In the genomic region with DNA sequence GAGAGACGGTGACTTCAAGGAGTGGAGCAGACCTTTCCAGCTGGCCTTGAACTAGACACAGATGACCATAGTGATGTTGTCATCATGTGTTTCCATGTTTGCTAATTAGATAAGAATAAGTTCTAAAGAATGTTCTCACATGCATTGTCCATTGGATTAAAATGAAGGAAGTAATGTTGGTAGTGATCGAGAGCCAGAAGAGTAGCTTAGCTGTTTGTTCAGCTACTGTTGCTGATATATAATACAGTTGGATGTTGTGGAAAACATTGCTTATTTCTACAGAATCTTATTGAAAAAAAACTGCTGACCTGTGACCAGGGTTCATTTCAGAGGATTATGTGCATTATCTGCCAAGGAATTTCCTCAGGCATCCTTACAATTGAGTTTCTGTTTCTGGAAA, we compare ENCODE assay signal across 34 cellular contexts.
DNase-seq lines count a peak whose midpoint lies in the region; ATAC-seq, FAIRE-seq and TF ChIP-seq lines count a peak whose summit lies in the region.
"Had no signal": no experiment of that assay in that cellular context is flagged by ENCODE, and none has a peak within 500 bp of the region (broad histone marks: within the 10 kb centered on the region; RNA-seq: fewer than 3 reads in every experiment).

No MANE protein-coding gene starts in this region.

- no peaks in the 10 kb centered on the region for H4K20me1 ChIP-seq in K562 (replicated peaks; ENCODE audit: control insufficient read depth, insufficient read depth, low read length)
- H4K20me1 ChIP-seq: BLaER1; BLaER1 treated with 17β-estradiol and CSF1 and Interleukin-3, amounts not matched to agents 10 nM and 100 nM had no signal

- H3K9me1 ChIP-seq in K562 (ENCODE audit: control insufficient read depth, insufficient read depth, low read length): no peaks in the 10 kb centered on the region

- peak overlapping the region; percentile 12; the same call in 1 of the 2 replicates for H2AFZ ChIP-seq in K562 (ENCODE audit: low read depth, low read length)

- DNase-seq in D721Med (ENCODE audit: insufficient read length, low spot score) (no peak), K562 (ENCODE audit: extremely low read depth in 1 of 4, low spot score in 3 of 4) (no peak), retinal pigment epithelial cell (ENCODE audit: low read depth) (peak; percentile 91), NCI-H1436 treated with DMSO at 0.1 percent for 48 hours (lab: John Stamatoyannopoulos, UW) (no peak), prostate gland (ENCODE audit: low spot score) (no peak)
- no peak for DNase-seq in activated T-cell treated with anti-CD3 and anti-CD28 coated beads, Interleukin-2, amount 50 U/mL, for 1 hour
- DNase-seq: 8988T; ACHN; AML-193; BE2C; C1 segment of cervical spinal cord; Caco-2; Calu3; CD4-positive, alpha-beta memory T cell; CD4-positive, alpha-beta T cell; CD4-positive, CD25-positive, alpha-beta regulatory T cell; CD8-positive, alpha-beta memory T cell; CD8-positive, alpha-beta T cell; COR-L47; DMS 273 treated with DMSO at 0.1 percent for 48 hours; DMS153; DMS53; DMS79; DMS79 treated with DMSO at 0.1 percent for 48 hours; DND-41; EL had no signal

- no peak overlapping the region for H3K4me2 ChIP-seq in K562 (ENCODE audit: insufficient read depth, low read length)
- H3K4me2 ChIP-seq: A549; BLaER1; BLaER1 treated with 17β-estradiol and CSF1 and Interleukin-3, amounts not matched to agents 10 nM and 100 nM had no signal

- H3K27ac ChIP-seq in K562 (ENCODE audit: extremely low read depth, low read depth, low read length) (no peak overlapping the region), layer of hippocampus (ENCODE audit: low read depth, low read length) (peak overlapping the region; percentile 20), prostate gland (no peak overlapping the region)
- H3K27ac ChIP-seq: 22Rv1; A549; BLaER1; BLaER1 treated with 17β-estradiol and CSF1 and Interleukin-3, amounts not matched to agents 10 nM and 100 nM; C4-2B had no signal

- H3K27me3 ChIP-seq in K562 (ENCODE audit: control insufficient read depth in 2 of 2, insufficient read depth in 2 of 2, low read length in 2 of 2) (no peaks in the 10 kb centered on the region), layer of hippocampus (ENCODE audit: control insufficient read depth, insufficient read depth, low read length) (no peaks in the 10 kb centered on the region), prostate gland (replicated peaks; ENCODE audit: insufficient read depth) (no peaks in the 10 kb centered on the region)
- H3K27me3 ChIP-seq: BE2C; BLaER1; BLaER1 treated with 17β-estradiol and CSF1 and Interleukin-3, amounts not matched to agents 10 nM and 100 nM had no signal

- H3K9ac ChIP-seq in K562 (ENCODE audit: insufficient read depth in 1 of 2, low read depth in 2 of 2, low read length in 2 of 2): no peak overlapping the region
- H3K9ac ChIP-seq: BLaER1; BLaER1 treated with 17β-estradiol and CSF1 and Interleukin-3, amounts not matched to agents 10 nM and 100 nM had no signal

- WGBS in K562 (ENCODE audit: insufficient coverage, low coverage, missing lambda C conversion rate): 75% methylated on average over 2 of the region's 2 CpGs
- WGBS in prostate gland: 88% methylated on average over 2 of the region's 2 CpGs

- in situ Hi-C loops in K562 (cut with MboI): no loop called here

- FAIRE-seq in D721Med (lab: Jason Lieb, UNC) (peak; percentile 79), K562 (lab: Jason Lieb, UNC) (no peak)
- FAIRE-seq: A204.1, A549 had no signal

- intact Hi-C loops in K562 (cut with micrococcal nuclease): no loop called here
- intact Hi-C loops in prostate gland (cut with DNase I): no loop called here

- no peaks in the 10 kb centered on the region for H3K36me3 ChIP-seq in K562 (ENCODE audit: control insufficient read depth, insufficient read depth, low read length)
- no peaks in the 10 kb centered on the region for H3K36me3 ChIP-seq in prostate gland
- H3K36me3 ChIP-seq: BE2C; BLaER1; BLaER1 treated with 17β-estradiol and CSF1 and Interleukin-3, amounts not matched to agents 10 nM and 100 nM had no signal

- peaks cover 0 to 13% of the 10 kb centered on the region in 2 experiments; a peak in 4 of 5 replicates for H3K4me1 ChIP-seq in K562 (replicated peaks in 1 of 2; ENCODE audit: control insufficient read depth in 2 of 2, insufficient read depth in 2 of 2, low read length in 2 of 2)
- H3K4me1 ChIP-seq in prostate gland (replicated peaks): no peaks in the 10 kb centered on the region
- H3K4me1 ChIP-seq: A549; BE2C; BLaER1; BLaER1 treated with 17β-estradiol and CSF1 and Interleukin-3, amounts not matched to agents 10 nM and 100 nM; Caco-2 had no signal

- ATAC-seq in K562 (no peak), HG02798 (IDR thresholded peaks at IDR 0.05; ENCODE audit: poor library complexity, unreplicated experiment) (no peak)
- ATAC-seq: A549; CD8-positive, alpha-beta T cell had no signal

- no peak for TF ChIP-seq EP300 in K562 (IDR thresholded peaks at IDR 0.05; ENCODE audit: low read length)

- no TSS peak for BruUV-seq in K562 (replicated peaks; lab: Mats Ljungman, UMichigan)

- no peak for TF ChIP-seq RAD21 in K562 (CRISPR knock-in tag; conservative IDR thresholded peaks at IDR 0.05 in 1 of 2, IDR thresholded peaks at IDR 0.05 in 1 of 2)

- CTCF ChIA-PET in K562 (lab: Yijun Ruan, JAX; ENCODE audit: low intra/inter-chr PET ratio): no interaction called here

- H3K9me3 ChIP-seq in K562 (replicated peaks; ENCODE audit: control insufficient read depth, insufficient read depth, low read depth, low read length): no peaks in the 10 kb centered on the region
- no peaks in the 10 kb centered on the region for H3K9me3 ChIP-seq in prostate gland
- H3K9me3 ChIP-seq: A549; BE2C; BLaER1; BLaER1 treated with 17β-estradiol and CSF1 and Interleukin-3, amounts not matched to agents 10 nM and 100 nM; Caco-2 had no signal

- TF ChIP-seq POLR2A in K562 (conservative IDR thresholded peaks at IDR 0.05) (no peak), prostate gland (IDR thresholded peaks at IDR 0.05) (no peak)

- H3K79me2 ChIP-seq in K562 (ENCODE audit: control insufficient read depth, insufficient read depth, low read length): no peaks in the 10 kb centered on the region

- no peak overlapping the region for H3K4me3 ChIP-seq in K562
- no peak overlapping the region for H3K4me3 ChIP-seq in retinal pigment epithelial cell (ENCODE audit: low read length)
- no peak overlapping the region for H3K4me3 ChIP-seq in prostate gland
- H3K4me3 ChIP-seq: A549; BLaER1; BLaER1 treated with 17β-estradiol and CSF1 and Interleukin-3, amounts not matched to agents 10 nM and 100 nM had no signal

- TF ChIP-seq CTCF in D721Med (IDR thresholded peaks at IDR 0.05; ENCODE audit: insufficient read depth, missing control alignments) (no peak), K562 (IDR thresholded peaks at IDR 0.05 in 2 of 3, conservative IDR thresholded peaks at IDR 0.05 in 1 of 3; ENCODE audit: insufficient read depth in 2 of 3, low read depth in 1 of 3, low read length in 3 of 3) (no peak), retinal pigment epithelial cell (conservative IDR thresholded peaks at IDR 0.05; ENCODE audit: low read depth, low read length) (no peak), prostate gland (IDR thresholded peaks at IDR 0.05) (no peak)

- POLR2A ChIA-PET in K562 (lab: Yijun Ruan, JAX): interaction anchor here (0.6 to 0.8 kb wide), 3 partner anchors 9 to 266 kb away, joined by 3 to 4 read pairs (median 3); no protein-coding TSS in a partner anchor

TF ChIP-seq in K562, 482 proteins besides CTCF, POLR2A, EP300 and RAD21 (continues in another document):
- no peak for TF ChIP-seq ZNF785 (CRISPR knock-in tag; IDR thresholded peaks at IDR 0.05)
- no peak for TF ChIP-seq SMARCC2 (IDR thresholded peaks at IDR 0.05; ENCODE audit: low read depth)
- TF ChIP-seq CREM (IDR thresholded peaks at IDR 0.05; ENCODE audit: low read depth): no peak
- TF ChIP-seq, protein P1, sequence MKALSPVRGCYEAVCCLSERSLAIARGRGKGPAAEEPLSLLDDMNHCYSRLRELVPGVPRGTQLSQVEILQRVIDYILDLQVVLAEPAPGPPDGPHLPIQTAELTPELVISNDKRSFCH (CRISPR knock-in tag; IDR thresholded peaks at IDR 0.05): no peak
- TF ChIP-seq, protein P1 (tag; IDR thresholded peaks at IDR 0.05): no peak
- TF ChIP-seq GABPB1 (CRISPR knock-in tag; IDR thresholded peaks at IDR 0.05): no peak
- no peak for TF ChIP-seq ASH1L (IDR thresholded peaks at IDR 0.05; ENCODE audit: borderline replicate concordance, low read depth, partially characterized antibody)
- TF ChIP-seq, protein P2, sequence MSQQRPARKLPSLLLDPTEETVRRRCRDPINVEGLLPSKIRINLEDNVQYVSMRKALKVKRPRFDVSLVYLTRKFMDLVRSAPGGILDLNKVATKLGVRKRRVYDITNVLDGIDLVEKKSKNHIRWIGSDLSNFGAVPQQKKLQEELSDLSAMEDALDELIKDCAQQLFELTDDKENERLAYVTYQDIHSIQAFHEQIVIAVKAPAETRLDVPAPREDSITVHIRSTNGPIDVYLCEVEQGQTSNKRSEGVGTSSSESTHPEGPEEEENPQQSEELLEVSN (IDR thresholded peaks at IDR 0.05; ENCODE audit: borderline replicate concordance in 1 of 2, extremely low read depth in 1 of 2, insufficient read depth in 1 of 2, insufficient read length in 1 of 2, low read depth in 1 of 2, low read length in 1 of 2, poor library complexity in 1 of 2, severe bottlenecking in 1 of 2): no peak
- TF ChIP-seq, protein P3, sequence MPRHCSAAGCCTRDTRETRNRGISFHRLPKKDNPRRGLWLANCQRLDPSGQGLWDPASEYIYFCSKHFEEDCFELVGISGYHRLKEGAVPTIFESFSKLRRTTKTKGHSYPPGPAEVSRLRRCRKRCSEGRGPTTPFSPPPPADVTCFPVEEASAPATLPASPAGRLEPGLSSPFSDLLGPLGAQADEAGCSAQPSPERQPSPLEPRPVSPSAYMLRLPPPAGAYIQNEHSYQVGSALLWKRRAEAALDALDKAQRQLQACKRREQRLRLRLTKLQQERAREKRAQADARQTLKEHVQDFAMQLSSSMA (CRISPR knock-in tag; IDR thresholded peaks at IDR 0.05): no peak
- no peak for TF ChIP-seq CBFA2T3 (IDR thresholded peaks at IDR 0.05)
